In the genomic region with DNA sequence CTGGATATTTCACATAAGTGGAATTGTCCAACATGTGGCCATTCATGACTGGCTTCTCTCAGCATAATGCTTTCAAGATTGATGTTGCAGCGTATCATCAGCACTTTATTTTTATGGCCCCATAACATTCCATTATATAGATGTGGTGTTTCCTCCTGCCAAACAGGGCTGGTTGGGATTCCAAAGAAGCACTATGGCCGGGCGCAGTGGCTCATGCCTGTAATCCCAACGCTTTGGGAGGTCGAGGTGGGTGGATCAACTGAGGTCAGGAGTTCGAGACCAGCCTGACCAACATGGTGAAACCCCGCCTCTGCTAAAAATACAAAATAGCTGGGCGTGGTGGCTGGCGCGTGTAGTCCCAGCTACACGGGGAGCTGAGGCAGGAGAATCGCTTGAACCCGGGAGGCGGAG, we compare ENCODE assay signal across 8 cellular contexts. TPM values are rescaled to one million over a fixed set of nuclear protein-coding genes. Genes with fewer than 3 reads are reported as not detected.
A peak's percentile ranks its signal among the peaks of the same experiment; 100 is the strongest.
DNase-seq lines count a peak whose midpoint lies in the region; ATAC-seq and TF ChIP-seq lines count a peak whose summit lies in the region.
"Not testable (repeated sequence)": the region's sequence is repeated elsewhere in the genome, so short reads cannot be mapped to it uniquely, and the experiment has no call there.

No MANE protein-coding gene starts in this region.

- H3K79me2 ChIP-seq in H9 (ENCODE audit: insufficient read depth, low read length), result not testable (repeated sequence)
- peaks cover 39% of the 10 kb centered on the region for H3K79me2 ChIP-seq in SK-N-SH (ENCODE audit: insufficient read depth)

- not testable (repeated sequence) for H2AK5ac ChIP-seq in H9 (ENCODE audit: insufficient read length, low read length)

- H3K9me3 Mint-ChIP-seq in H9; activated T-helper 17 cell treated with anti-CD3 and anti-CD28 coated beads, Interleukin-2, amount 50 U/mL, for 72 hours; chondrocyte (ENCODE audit: low read depth); immature natural killer cell: not testable (repeated sequence)

- CTCF ChIA-PET in SK-N-SH (lab: Yijun Ruan, JAX), result not testable (repeated sequence)

- not testable (repeated sequence) for H3K4me1 Mint-ChIP-seq in H9; activated T-helper 17 cell treated with anti-CD3 and anti-CD28 coated beads, Interleukin-2, amount 50 U/mL, for 72 hours
- peaks cover 39% of the 10 kb centered on the region for H3K4me1 Mint-ChIP-seq in chondrocyte (ENCODE audit: low read depth)
- H3K4me1 Mint-ChIP-seq in immature natural killer cell, result peaks cover 21 to 35% of the 10 kb centered on the region in 2 donors

- H3K9me2 ChIP-seq in SK-N-SH, result not testable (repeated sequence)

- not testable (repeated sequence) for H3K27me3 ChIP-seq in BLaER1; H9 (ENCODE audit: insufficient read depth, low read length); SK-N-SH (ENCODE audit: insufficient read depth); tibial artery

- TF ChIP-seq CTCF in H9 (conservative IDR thresholded peaks at IDR 0.05); SK-N-SH (IDR thresholded peaks at IDR 0.05); chondrocyte (IDR thresholded peaks at IDR 0.05); tibial artery (IDR thresholded peaks at IDR 0.05): not testable (repeated sequence)

- not testable (repeated sequence) for DNase-seq in H9, SK-N-SH, immature natural killer cell
- peak; percentile 24 for DNase-seq in chondrocyte (ENCODE audit: low spot score)
- peak; percentile 60 for DNase-seq in posterior vena cava (ENCODE audit: low spot score)
- peak in 1 of 2 donors; percentile 52 for DNase-seq in tibial artery

- not testable (repeated sequence) for H2BK20ac ChIP-seq in H9 (ENCODE audit: low read depth, low read length, poor library complexity, severe bottlenecking)

- not testable (repeated sequence) for H2BK15ac ChIP-seq in H9 (ENCODE audit: low read depth, low read length)

- H3K23me2 ChIP-seq in H9 (ENCODE audit: insufficient read length, low read depth, low read length, poor library complexity, severe bottlenecking), result peaks cover 14% of the 10 kb centered on the region

- H3K23ac ChIP-seq in H9 (ENCODE audit: insufficient read length, low read depth, low read length), result not testable (repeated sequence)

- not testable (repeated sequence) for H4K5ac ChIP-seq in H9 (ENCODE audit: insufficient read length, low read depth, low read length)

- not testable (repeated sequence) for H3K27ac ChIP-seq in BLaER1; H9 (ENCODE audit: insufficient read length, low read depth, low read length); SK-N-SH (ENCODE audit: low read depth in 2 of 2, low read length in 1 of 2)
- peak overlapping the region; percentile 83 to 88 for H3K27ac ChIP-seq in tibial artery

- H3K4ac ChIP-seq in H9 (ENCODE audit: low read depth, low read length), result not testable (repeated sequence)

- ATAC-seq in activated T-helper 17 cell treated with anti-CD3 and anti-CD28 coated beads, Interleukin-2, amount 50 U/mL, for 72 hours (replicated peaks), result not testable (repeated sequence)

- H4K8ac ChIP-seq in H9 (replicated peaks; ENCODE audit: insufficient read length, low read depth, low read length), result not testable (repeated sequence)

- H3K18ac ChIP-seq in H9 (ENCODE audit: insufficient read length, low read depth, low read length), result not testable (repeated sequence)

- intact Hi-C loops in posterior vena cava (cut with DNase I), result not testable (repeated sequence)
- intact Hi-C loops in tibial artery (cut with DNase I; ENCODE audit: low total_unique reads), result loop anchor here (5.0 kb wide), 1 partner anchor 46 kb away; the partner anchor contains the start of gene ODF2

- no CpG with 5 or more reads among the region's 14 CpGs for WGBS in H9 (ENCODE audit: extremely low coverage, insufficient read length, low lambda C conversion rate)
- 90% methylated on average over 11 of the region's 14 CpGs for WGBS in SK-N-SH (ENCODE audit: low lambda C conversion rate)

- H3K36me3 Mint-ChIP-seq in H9 (ENCODE audit: insufficient read depth in 1 of 3, low read depth in 3 of 3) (peaks cover 0 to 16% (median 1%) of the 10 kb centered on the region in 3 experiments; a peak in 3 of 7 replicates), chondrocyte (ENCODE audit: low read depth) (peaks cover 13% of the 10 kb centered on the region), immature natural killer cell (peaks cover 0 to 22% (median 7%) of the 10 kb centered on the region in 3 donors)
- H3K36me3 Mint-ChIP-seq in activated T-helper 17 cell treated with anti-CD3 and anti-CD28 coated beads, Interleukin-2, amount 50 U/mL, for 72 hours (ENCODE audit: low read depth), result peaks cover 52% of the 10 kb centered on the region

- POLR2A ChIA-PET in SK-N-SH (lab: Yijun Ruan, JAX), result interaction anchor here (0.8 kb wide), 1 partner anchor 12 kb away, joined by 3 read pairs; no protein-coding TSS in a partner anchor

- H2BK120ac ChIP-seq in H9 (ENCODE audit: low read depth, low read length, poor library complexity, severe bottlenecking), result not testable (repeated sequence)

- not testable (repeated sequence) for H3K9ac ChIP-seq in BLaER1; H9 (ENCODE audit: extremely low read depth, insufficient read length, low read length); SK-N-SH

- TF ChIP-seq RAD21 in SK-N-SH (IDR thresholded peaks at IDR 0.05; ENCODE audit: low read length), result not testable (repeated sequence)

- H3K27me3 Mint-ChIP-seq in H9 (ENCODE audit: low read depth); activated T-helper 17 cell treated with anti-CD3 and anti-CD28 coated beads, Interleukin-2, amount 50 U/mL, for 72 hours; chondrocyte (ENCODE audit: low read depth); immature natural killer cell (ENCODE audit: low read depth in 3 of 3): not testable (repeated sequence)

- H3K4me3 Mint-ChIP-seq in H9, result peak overlapping the region; percentile 99 to 100
- H3K4me3 Mint-ChIP-seq in activated T-helper 17 cell treated with anti-CD3 and anti-CD28 coated beads, Interleukin-2, amount 50 U/mL, for 72 hours, result peak overlapping the region; percentile 96
- peak overlapping the region; percentile 98 for H3K4me3 Mint-ChIP-seq in chondrocyte (ENCODE audit: unreplicated experiment)
- H3K4me3 Mint-ChIP-seq in immature natural killer cell, result peak overlapping the region; percentile 66 to 100 (median 99)

- not testable (repeated sequence) for H2BK12ac ChIP-seq in H9 (ENCODE audit: insufficient read length, low read depth, low read length)

- H3T11ph ChIP-seq in H9 (ENCODE audit: low read length), result not testable (repeated sequence)

- H4K20me1 ChIP-seq in BLaER1, result peaks cover 12% of the 10 kb centered on the region
- H4K20me1 ChIP-seq in H9 (ENCODE audit: control insufficient read depth, insufficient read depth, insufficient read length); SK-N-SH (ENCODE audit: insufficient read depth): not testable (repeated sequence)

- H3K79me1 ChIP-seq in H9 (ENCODE audit: insufficient read depth, low read depth, low read length, poor library complexity, severe bottlenecking), result not testable (repeated sequence)

- H3F3A ChIP-seq in SK-N-SH (replicated peaks; ENCODE audit: insufficient read depth), result peaks cover 17% of the 10 kb centered on the region

- H3K36me3 ChIP-seq in BLaER1 (peaks cover 63% of the 10 kb centered on the region), SK-N-SH (replicated peaks in 1 of 2; ENCODE audit: control insufficient read depth in 1 of 2, insufficient read depth in 2 of 2, low read length in 1 of 2) (peaks cover 18 to 22% of the 10 kb centered on the region in 2 experiments), tibial artery (peaks cover 5 to 33% (median 7%) of the 10 kb centered on the region in 3 donors)

- not testable (repeated sequence) for H3K27ac Mint-ChIP-seq in H9; activated T-helper 17 cell treated with anti-CD3 and anti-CD28 coated beads, Interleukin-2, amount 50 U/mL, for 72 hours; chondrocyte (ENCODE audit: unreplicated experiment)
- H3K27ac Mint-ChIP-seq in immature natural killer cell, result peak overlapping the region in 2 of 6 donors; percentile 45 to 99

- H3K56ac ChIP-seq in H9 (ENCODE audit: insufficient read length, low read depth, low read length), result not testable (repeated sequence)

- TF ChIP-seq EP300 in SK-N-SH (IDR thresholded peaks at IDR 0.05; ENCODE audit: borderline replicate concordance in 1 of 2, low read depth in 1 of 2, low read length in 1 of 2), result not testable (repeated sequence)

- H2BK5ac ChIP-seq in H9 (ENCODE audit: insufficient read length, low read length), result not testable (repeated sequence)

- H4K91ac ChIP-seq in H9 (ENCODE audit: insufficient read length, low read depth, low read length), result not testable (repeated sequence)

- H3K4me3 ChIP-seq in BLaER1; SK-N-SH (ENCODE audit: low read depth in 2 of 2, low read length in 1 of 2): not testable (repeated sequence)
- peak overlapping the region; percentile 87 to 88 for H3K4me3 ChIP-seq in tibial artery

- H3K4me2 ChIP-seq in BLaER1, result peak overlapping the region; percentile 94
- H3K4me2 ChIP-seq in H9 (ENCODE audit: insufficient read depth, insufficient read length, low read length); SK-N-SH: not testable (repeated sequence)

- H3K14ac ChIP-seq in H9 (ENCODE audit: insufficient read depth, low read length), result not testable (repeated sequence)

- H3K4me1 ChIP-seq in BLaER1 (peaks cover 26% of the 10 kb centered on the region), SK-N-SH (ENCODE audit: control insufficient read depth in 1 of 2, insufficient read depth in 2 of 2, low read depth in 1 of 2, low read length in 1 of 2) (peaks cover 0 to 13% of the 10 kb centered on the region in 2 experiments; a peak in 2 of 4 replicates), tibial artery (peaks cover 0 to 39% (median 25%) of the 10 kb centered on the region in 4 donors)
- H3K4me1 ChIP-seq in H9 (ENCODE audit: insufficient read depth, low read length), result not testable (repeated sequence)

- H3K9me3 ChIP-seq in BLaER1; H9 (ENCODE audit: control insufficient read depth, low read depth, low read length); SK-N-SH; tibial artery: not testable (repeated sequence)

- H2AFZ ChIP-seq in H9 (ENCODE audit: low read length), result not testable (repeated sequence)
- H2AFZ ChIP-seq in SK-N-SH (ENCODE audit: low read depth), result peak overlapping the region; percentile 90

RNA-seq across cellular contexts. Expression of gene GLE1, which starts 1.1 kb away (rescaled TPM):
- total RNA-seq in H9 (2021) (17.9 and 19.0 TPM in 2 replicates), chondrocyte (12.3 to 18.1 TPM (median 12.8 TPM) in 3 replicates), posterior vena cava (10 to 100 TPM; 14.6 to 15.5 TPM)
- polyA plus RNA-seq in SK-N-SH (2012; rRNA removed) (13.8 and 15.9 TPM in 2 replicates), immature natural killer cell (10 to 100 TPM; 17.4 to 49.3 (median 22.8) TPM)
- 13.5 and 14.1 TPM in 2 replicates for polyA plus RNA-seq in SK-N-SH (2012; cell fraction: cytosol; rRNA removed)
- 17.5 and 22.3 TPM in 2 replicates for polyA plus RNA-seq in SK-N-SH (2012; cell fraction: nucleus; rRNA removed)
- 10 to 100 TPM; 53.6 TPM for total RNA-seq in activated T-helper 17 cell treated with anti-CD3 and anti-CD28 coated beads, Interleukin-2, amount 50 U/mL, for 72 hours

RNA-seq across cellular contexts. Expression of gene ODF2, which starts 47.6 kb away (rescaled TPM):
- 15.7 and 16.7 TPM in 2 replicates for total RNA-seq in H9 (2021)
- polyA plus RNA-seq in SK-N-SH (2012; rRNA removed), result 32.7 and 35.7 TPM in 2 replicates
- polyA plus RNA-seq in SK-N-SH (2012; cell fraction: cytosol; rRNA removed), result 27.5 and 27.8 TPM in 2 replicates
- polyA plus RNA-seq in SK-N-SH (2012; cell fraction: nucleus; rRNA removed), result 121 and 162 TPM in 2 replicates
- total RNA-seq in activated T-helper 17 cell treated with anti-CD3 and anti-CD28 coated beads, Interleukin-2, amount 50 U/mL, for 72 hours, result 10 to 100 TPM; 49.4 to 66.2 TPM
- 25.6 to 34.1 TPM (median 28.7 TPM) in 3 replicates for total RNA-seq in chondrocyte
- polyA plus RNA-seq in immature natural killer cell, result 10 to 100 TPM in 2 of 3 donors, 1 to 10 TPM in 1; 5.6 to 37.2 (median 12.9) TPM
- 10 to 100 TPM; 17.5 to 19.8 TPM for total RNA-seq in posterior vena cava

RNA-seq across cellular contexts. Expression of gene SPTAN1, which starts 49.0 kb away (rescaled TPM):
- total RNA-seq in H9 (2021), result 210 and 213 TPM in 2 replicates
- 142 and 177 TPM in 2 replicates for polyA plus RNA-seq in SK-N-SH (2012; rRNA removed)
- polyA plus RNA-seq in SK-N-SH (2012; cell fraction: cytosol; rRNA removed), result 58.5 and 73.3 TPM in 2 replicates
- polyA plus RNA-seq in SK-N-SH (2012; cell fraction: nucleus; rRNA removed), result 515 and 797 TPM in 2 replicates
- total RNA-seq in activated T-helper 17 cell treated with anti-CD3 and anti-CD28 coated beads, Interleukin-2, amount 50 U/mL, for 72 hours, result 100 to 1,000 TPM; 294 to 337 TPM
- 376 to 419 TPM (median 378 TPM) in 3 replicates for total RNA-seq in chondrocyte
- 100 to 1,000 TPM in 1 of 3 donors, 10 to 100 TPM in 1, 1 to 10 TPM in 1; 4.8 to 112 (median 25.5) TPM for polyA plus RNA-seq in immature natural killer cell
- total RNA-seq in posterior vena cava, result 100 to 1,000 TPM; 328 to 409 TPM
